Comparison of ENCODE assay signal across 21 cellular contexts in the genomic region with DNA sequence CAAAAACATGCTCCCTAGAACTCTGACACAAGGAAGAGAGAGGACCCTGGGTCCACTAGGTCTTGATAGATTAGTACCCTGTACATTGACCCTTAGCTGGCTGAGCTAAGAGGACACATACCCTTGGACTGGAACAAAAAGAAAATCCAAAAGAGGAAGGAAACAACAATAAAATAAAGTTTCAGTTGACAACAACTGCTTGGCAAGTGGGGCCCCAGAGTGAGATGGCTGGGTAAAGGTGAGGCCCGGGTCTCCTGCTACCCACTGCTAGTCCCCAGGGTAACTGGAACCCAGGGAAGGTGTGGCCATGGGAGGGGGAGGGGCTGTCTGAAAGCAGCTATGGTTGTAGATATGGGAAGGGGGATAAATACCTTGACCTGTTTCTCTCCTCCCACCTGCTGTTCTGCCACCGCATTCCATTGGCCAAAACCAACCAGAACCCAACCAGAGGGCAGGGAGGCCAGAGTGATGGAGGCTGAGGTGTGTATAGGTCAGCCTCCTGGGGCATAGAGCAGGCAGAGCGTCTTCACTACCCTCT. TPM values are rescaled to one million over a fixed set of nuclear protein-coding genes. Genes with fewer than 3 reads are reported as not detected.
"Had no signal": no experiment of that assay in that cellular context is flagged by ENCODE, and none has a peak within 500 bp of the region (broad histone marks: within the 10 kb centered on the region; RNA-seq: fewer than 3 reads in every experiment).

No MANE protein-coding gene starts in this region.

- H3K4me3 Mint-ChIP-seq: activated CD4-positive, alpha-beta memory T cell treated with anti-CD3 and anti-CD28 coated beads, Interleukin-2, amount 10 ng/mL, durations not matched to agents 7 days and 5 days; activated CD8-positive, alpha-beta memory T cell treated with anti-CD3 and anti-CD28 coated beads, Interleukin-2, amount 10 ng/mL, durations not matched to agents 7 days and 5 days; activated naive CD8-positive, alpha-beta T cell treated with anti-CD3 and anti-CD28 coated beads, Interleukin-2, amount 10 ng/mL, durations not matched to agents 7 days and 5 days; nephron had no signal

- H3K9me3 Mint-ChIP-seq: activated CD4-positive, alpha-beta memory T cell treated with anti-CD3 and anti-CD28 coated beads, Interleukin-2, amount 10 ng/mL, durations not matched to agents 7 days and 5 days; activated naive CD8-positive, alpha-beta T cell treated with anti-CD3 and anti-CD28 coated beads, Interleukin-2, amount 10 ng/mL, durations not matched to agents 7 days and 5 days; nephron had no signal

- H2AFZ ChIP-seq: parathyroid adenoma had no signal

- H3K4me1 ChIP-seq: left lung, parathyroid adenoma had no signal

- H3K36me3 ChIP-seq: gastrocnemius medialis, left lung, thoracic aorta had no signal

- H3K4me2 ChIP-seq: smooth muscle cell had no signal

- H3K27me3 ChIP-seq: body of pancreas, gastrocnemius medialis, left lung had no signal

- H3K9ac ChIP-seq: parathyroid adenoma had no signal

- H3K27ac ChIP-seq: body of pancreas, gastrocnemius medialis, left lung, parathyroid adenoma, thoracic aorta had no signal

- H3K4me1 Mint-ChIP-seq: activated CD4-positive, alpha-beta memory T cell treated with anti-CD3 and anti-CD28 coated beads, Interleukin-2, amount 10 ng/mL, durations not matched to agents 7 days and 5 days; activated CD8-positive, alpha-beta memory T cell treated with anti-CD3 and anti-CD28 coated beads, Interleukin-2, amount 10 ng/mL, durations not matched to agents 7 days and 5 days; activated naive CD8-positive, alpha-beta T cell treated with anti-CD3 and anti-CD28 coated beads, Interleukin-2, amount 10 ng/mL, durations not matched to agents 7 days and 5 days had no signal

- H3K36me3 Mint-ChIP-seq: activated CD8-positive, alpha-beta memory T cell treated with anti-CD3 and anti-CD28 coated beads, Interleukin-2, amount 10 ng/mL, durations not matched to agents 7 days and 5 days; activated naive CD8-positive, alpha-beta T cell treated with anti-CD3 and anti-CD28 coated beads, Interleukin-2, amount 10 ng/mL, durations not matched to agents 7 days and 5 days had no signal

- H3K9me3 ChIP-seq: body of pancreas, gastrocnemius medialis, left lung, thoracic aorta had no signal

- H3K79me2 ChIP-seq: parathyroid adenoma had no signal

- H3K4me3 ChIP-seq: body of pancreas, gastrocnemius medialis, left lung, smooth muscle cell, thoracic aorta had no signal

- H3K27ac Mint-ChIP-seq: activated CD4-positive, alpha-beta memory T cell treated with anti-CD3 and anti-CD28 coated beads, Interleukin-2, amount 10 ng/mL, durations not matched to agents 7 days and 5 days; activated CD8-positive, alpha-beta memory T cell treated with anti-CD3 and anti-CD28 coated beads, Interleukin-2, amount 10 ng/mL, durations not matched to agents 7 days and 5 days; activated naive CD8-positive, alpha-beta T cell treated with anti-CD3 and anti-CD28 coated beads, Interleukin-2, amount 10 ng/mL, durations not matched to agents 7 days and 5 days; nephron had no signal

- DNase-seq: activated CD4-positive, alpha-beta memory T cell treated with anti-CD3 and anti-CD28 coated beads, Interleukin-2, amount 10 ng/mL, durations not matched to agents 7 days and 5 days; activated CD4-positive, alpha-beta T cell treated with anti-CD3 and anti-CD28 coated beads for 48 hours; activated CD4-positive, CD25-positive, alpha-beta regulatory T cell; activated CD8-positive, alpha-beta memory T cell treated with anti-CD3 and anti-CD28 coated beads, Interleukin-2, amount 10 ng/mL, durations not matched to agents 7 days and 5 days; activated naive CD4-positive, alpha-beta T cell; activated naive CD8-positive, alpha-beta T cell treated with anti-CD3 and anti-CD28 coated beads, Interleukin-2, amount 10 ng/mL, durations not matched to agents 7 days and 5 days; amygdala; body of pancreas; gastrocnemius medialis; head of caudate nucleus; left lung; mammary epithelial cell; midbrain; stimulated activated CD4-positive, alpha-beta T cell treated with anti-CD3 and anti-CD28 coated beads, Interleukin-4, amount 100 ng/mL, for 1 hour had no signal

RNA-seq across cellular contexts. Expression of a gene that starts 11.7 kb away (rescaled TPM):
- total RNA-seq: activated CD4-positive, alpha-beta memory T cell treated with anti-CD3 and anti-CD28 coated beads, Interleukin-2, amount 10 ng/mL, durations not matched to agents 7 days and 5 days; activated naive CD8-positive, alpha-beta T cell treated with anti-CD3 and anti-CD28 coated beads, Interleukin-2, amount 10 ng/mL, durations not matched to agents 7 days and 5 days; body of pancreas; cardiac septum; gastrocnemius medialis; mammary epithelial cell; sciatic nerve; thoracic aorta; ureter had no signal
